ENCODE assay signal across 23 cellular contexts in the genomic region with DNA sequence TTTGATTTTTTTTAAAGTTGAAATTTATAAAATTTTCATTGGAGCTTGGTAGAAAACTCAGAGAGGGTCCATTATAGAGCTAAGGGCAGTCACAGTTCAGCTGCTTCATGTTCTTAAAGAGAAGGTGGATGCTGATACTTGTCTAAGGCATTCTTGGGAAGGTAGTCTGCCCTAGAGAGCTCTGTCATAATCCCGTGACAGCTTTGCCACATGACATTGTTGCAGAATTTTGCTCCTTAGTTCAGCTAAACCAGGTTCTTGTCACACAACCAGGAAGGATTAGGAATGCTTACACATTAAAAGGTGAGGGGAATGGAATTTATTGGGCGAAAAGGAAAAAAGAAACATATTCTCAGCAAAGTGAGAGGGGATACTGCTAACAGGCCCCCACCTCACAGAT.
A peak's percentile ranks its signal among the peaks of the same experiment; 100 is the strongest.
DNase-seq lines count a peak whose midpoint lies in the region; TF ChIP-seq lines count a peak whose summit lies in the region.
"Had no signal": no experiment of that assay in that cellular context is flagged by ENCODE, and none has a peak within 500 bp of the region (broad histone marks: within the 10 kb centered on the region; RNA-seq: fewer than 3 reads in every experiment).

No MANE protein-coding gene starts in this region.

- H2AFZ ChIP-seq in OCI-LY3 (ENCODE audit: low read depth, low read length) (0 out of 2 replicates have a peak overlapping the region, but pooled peaks have one; percentile 40), parathyroid adenoma (peak overlapping the region; percentile 16)

- no peaks in the 10 kb centered on the region for H4K20me1 ChIP-seq in OCI-LY3 (ENCODE audit: insufficient read depth, low read length)
- H4K20me1 ChIP-seq: BLaER1 had no signal

- H3K9me3 ChIP-seq in OCI-LY3 (ENCODE audit: insufficient read depth, low read length): no peaks in the 10 kb centered on the region
- no peaks in the 10 kb centered on the region for H3K9me3 ChIP-seq in parathyroid adenoma (ENCODE audit: control insufficient read depth, low read length)
- H3K9me3 ChIP-seq: A549, BE2C, BLaER1 had no signal

- H3K27ac ChIP-seq in OCI-LY3 (ENCODE audit: low read length): no peak overlapping the region
- peak overlapping the region; percentile 15 for H3K27ac ChIP-seq in parathyroid adenoma
- H3K27ac ChIP-seq: 22Rv1, A549, BLaER1 had no signal

- H3K4me3 ChIP-seq in OCI-LY3 (ENCODE audit: low read length): no peak overlapping the region
- H3K4me3 ChIP-seq in parathyroid adenoma (ENCODE audit: low read depth, low read length): no peak overlapping the region
- no peak overlapping the region for H3K4me3 ChIP-seq in retinal pigment epithelial cell (ENCODE audit: low read length)
- H3K4me3 ChIP-seq: A549, BLaER1, GM12878 had no signal

- H3K27me3 ChIP-seq in OCI-LY3 (ENCODE audit: low read depth, low read length): no peaks in the 10 kb centered on the region
- H3K27me3 ChIP-seq in parathyroid adenoma (ENCODE audit: control insufficient read depth, insufficient read depth, low read length): no peaks in the 10 kb centered on the region
- H3K27me3 ChIP-seq: BE2C, BLaER1 had no signal

- no peaks in the 10 kb centered on the region for H3K36me3 ChIP-seq in OCI-LY3 (replicated peaks; ENCODE audit: low read depth, low read length)
- H3K36me3 ChIP-seq in parathyroid adenoma (ENCODE audit: control insufficient read depth, insufficient read depth, low read length): no peaks in the 10 kb centered on the region
- H3K36me3 ChIP-seq: BE2C, BLaER1 had no signal

- no peak overlapping the region for H3K4me2 ChIP-seq in OCI-LY3 (ENCODE audit: low read length)
- no peak overlapping the region for H3K4me2 ChIP-seq in parathyroid adenoma (ENCODE audit: low read length)
- H3K4me2 ChIP-seq: A549, BLaER1 had no signal

- H3K4me1 ChIP-seq in OCI-LY3 (ENCODE audit: low read length) (no peaks in the 10 kb centered on the region), parathyroid adenoma (no peaks in the 10 kb centered on the region)
- H3K4me1 ChIP-seq: BE2C, BLaER1 had no signal

- no peak overlapping the region for H3K9ac ChIP-seq in OCI-LY3 (ENCODE audit: low read length)
- H3K9ac ChIP-seq in parathyroid adenoma: no peak overlapping the region
- H3K9ac ChIP-seq: BLaER1 had no signal

- DNase-seq in kidney tubule cell (ENCODE audit: low spot score): peak; percentile 20
- peak; percentile 52 for DNase-seq in retinal pigment epithelial cell (ENCODE audit: low read depth)
- no peak for DNase-seq in DMS114 treated with DMSO at 0.1 percent for 48 hours (lab: John Stamatoyannopoulos, UW; ENCODE audit: unreplicated experiment)
- DNase-seq in AML-193 (lab: John Stamatoyannopoulos, UW): no peak
- no peak for DNase-seq in NOMO-1 treated with dmso at 0.1 percent for 144 hours (lab: John Stamatoyannopoulos, UW; ENCODE audit: unreplicated experiment)
- DNase-seq: BE2C; C1 segment of cervical spinal cord; CD4-positive, alpha-beta memory T cell; CD4-positive, CD25-positive, alpha-beta regulatory T cell; CD8-positive, alpha-beta memory T cell; COR-L47; DMS153; DMS53; DMS79; DND-41; EL; GDM1 had no signal

- H3K79me2 ChIP-seq in OCI-LY3 (ENCODE audit: low read length): no peaks in the 10 kb centered on the region
- no peaks in the 10 kb centered on the region for H3K79me2 ChIP-seq in parathyroid adenoma

- TF ChIP-seq CTCF in OCI-LY3 (IDR thresholded peaks at IDR 0.05; ENCODE audit: low read depth, low read length): no peak
- no peak for TF ChIP-seq CTCF in parathyroid adenoma (IDR thresholded peaks at IDR 0.05)
- TF ChIP-seq CTCF in retinal pigment epithelial cell (conservative IDR thresholded peaks at IDR 0.05; ENCODE audit: low read depth, low read length): no peak

Comparison
In these comparisons a context has a peak if more than half of its experiments do, and no peak if none do; other contexts are left out.
1. DNase-seq: peak in kidney tubule cell (single experiment) and retinal pigment epithelial cell (single experiment); none in DMS114 treated with DMSO at 0.1 percent for 48 hours (single experiment), AML-193 (0 of 2) and NOMO-1 treated with dmso at 0.1 percent for 144 hours (single experiment).